8 cellular contexts compared by ENCODE assay signal in the genomic region with DNA sequence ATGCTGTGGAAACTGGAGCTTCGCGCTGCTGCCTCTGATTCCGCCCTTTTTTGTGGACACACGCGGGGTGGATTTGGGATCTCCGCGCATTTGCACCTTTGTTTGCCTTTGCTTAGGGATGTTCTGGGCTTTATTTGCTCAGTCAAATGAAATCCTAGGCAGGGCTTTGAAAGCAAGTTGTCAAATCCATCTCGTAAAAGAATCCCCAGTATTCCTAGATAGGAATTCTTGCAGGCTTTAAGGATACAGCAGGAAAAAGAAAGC. TPM values are rescaled to one million over a fixed set of nuclear protein-coding genes. Genes with fewer than 3 reads are reported as not detected.
A peak's percentile ranks its signal among the peaks of the same experiment; 100 is the strongest.
DNase-seq lines count a peak whose midpoint lies in the region; ATAC-seq, FAIRE-seq and TF ChIP-seq lines count a peak whose summit lies in the region.

No MANE protein-coding gene starts in this region.

- no peak overlapping the region for H3K23ac ChIP-seq in trophoblast cell (ENCODE audit: low read length)

- H4K8ac ChIP-seq in trophoblast cell (ENCODE audit: low read depth, low read length), result peak overlapping the region; percentile 55

- H3K4me2 ChIP-seq in DND-41 (ENCODE audit: insufficient read depth, low read length) (peak overlapping the region; percentile 82), trophoblast cell (ENCODE audit: low read length) (peak overlapping the region; percentile 76)

- H3K14ac ChIP-seq in trophoblast cell (ENCODE audit: low read length), result peak overlapping the region; percentile 25

- no peak overlapping the region for H2AK5ac ChIP-seq in trophoblast cell (ENCODE audit: low read length)

- H3K4me1 ChIP-seq in DND-41 (ENCODE audit: insufficient read depth, low read length), result peaks cover 45% of the 10 kb centered on the region
- peaks cover 18% of the 10 kb centered on the region for H3K4me1 ChIP-seq in Panc1 (ENCODE audit: control insufficient read depth, insufficient read depth, low read length)
- H3K4me1 ChIP-seq in esophagus (ENCODE audit: control insufficient read depth in 2 of 2, insufficient read depth in 2 of 2, low read length in 1 of 2), result peaks cover 0 to 2% of the 10 kb centered on the region in 2 donors
- H3K4me1 ChIP-seq in trophoblast cell (ENCODE audit: control insufficient read depth in 1 of 2, insufficient read depth in 2 of 2, low read length in 2 of 2), result peaks cover 0 to 2% of the 10 kb centered on the region in 2 experiments

- no peak for ATAC-seq in DND-41 (ENCODE audit: insufficient read depth, low read depth)
- ATAC-seq in Panc1, result no peak
- ATAC-seq in GM19397 (IDR thresholded peaks at IDR 0.05; ENCODE audit: unreplicated experiment), result no peak
- ATAC-seq in HG02759 (IDR thresholded peaks at IDR 0.05; ENCODE audit: unreplicated experiment), result no peak

- H3K27me3 ChIP-seq in DND-41 (ENCODE audit: insufficient read depth, low read length, poor library complexity) (no peaks in the 10 kb centered on the region), Panc1 (ENCODE audit: control insufficient read depth, insufficient read depth, low read length) (no peaks in the 10 kb centered on the region), esophagus (ENCODE audit: control insufficient read depth in 1 of 2, insufficient read depth in 2 of 2, low read length in 2 of 2) (no peaks in the 10 kb centered on the region), trophoblast cell (ENCODE audit: insufficient read depth, low read length) (no peaks in the 10 kb centered on the region)

- DNase-seq in DND-41, result no peak
- no peak for DNase-seq in Panc1 (ENCODE audit: low read depth, low spot score)
- no peak for DNase-seq in trophoblast cell
- no peak for DNase-seq in DMS 273 treated with DMSO at 0.1 percent for 48 hours (lab: John Stamatoyannopoulos, UW)
- no peak for DNase-seq in GM19239 (ENCODE audit: insufficient read length, low spot score)

- no peak for TF ChIP-seq CTCF in DND-41 (IDR thresholded peaks at IDR 0.05; ENCODE audit: borderline replicate concordance, extremely low read depth, low read length, poor library complexity, severe bottlenecking)
- TF ChIP-seq CTCF in Panc1 (IDR thresholded peaks at IDR 0.05), result no peak

- peak overlapping the region; percentile 29 for H4K91ac ChIP-seq in trophoblast cell (ENCODE audit: low read depth, low read length)

- peak overlapping the region; percentile 5 for H3K4ac ChIP-seq in trophoblast cell (ENCODE audit: low read depth, low read length)

- no peaks in the 10 kb centered on the region for H4K20me1 ChIP-seq in DND-41 (ENCODE audit: insufficient read depth, low read length)

- peak overlapping the region; percentile 51 to 71 for H3K4me3 ChIP-seq in DND-41 (ENCODE audit: low read depth in 1 of 2, low read length in 2 of 2)
- peak overlapping the region; percentile 64 to 89 for H3K4me3 ChIP-seq in Panc1 (ENCODE audit: low read depth in 2 of 2, low read length in 2 of 2)
- H3K4me3 ChIP-seq in esophagus (ENCODE audit: low read depth in 1 of 2, low read length in 2 of 2), result peak overlapping the region; percentile 76 to 82
- H3K4me3 ChIP-seq in trophoblast cell (ENCODE audit: low read depth, low read length), result peak overlapping the region; percentile 75

- peaks cover 44% of the 10 kb centered on the region for H3K79me2 ChIP-seq in DND-41 (ENCODE audit: insufficient read depth, low read length)
- H3K79me2 ChIP-seq in trophoblast cell (ENCODE audit: control insufficient read depth, insufficient read depth, low read length, poor library complexity), result peaks cover 4% of the 10 kb centered on the region

- intact Hi-C loops in Panc1 (cut with micrococcal nuclease; ENCODE audit: unreplicated experiment), result loop anchor here (2.0 kb wide), 1 partner anchor 287 kb away; a partner anchor contains a TSS

- H3K18ac ChIP-seq in trophoblast cell (ENCODE audit: low read length), result peak overlapping the region; percentile 39

- no peak overlapping the region for H2BK5ac ChIP-seq in trophoblast cell (ENCODE audit: low read depth, low read length, poor library complexity)

- peaks cover 8% of the 10 kb centered on the region for H3K79me1 ChIP-seq in trophoblast cell (ENCODE audit: low read length)

- H3K27ac ChIP-seq in DND-41 (ENCODE audit: low read length), result peak overlapping the region; percentile 98
- H3K27ac ChIP-seq in Panc1 (ENCODE audit: low read length), result peak overlapping the region; percentile 96
- H3K27ac ChIP-seq in esophagus (ENCODE audit: low read depth in 2 of 2, low read length in 1 of 2), result peak overlapping the region; percentile 96 to 99
- H3K27ac ChIP-seq in trophoblast cell (ENCODE audit: low read depth, low read length), result peak overlapping the region; percentile 29

- FAIRE-seq in GM19239 (lab: Jason Lieb, UNC), result no peak

- in situ Hi-C loops in Panc1 (cut with HindIII; ENCODE audit: low pct_unique_long_range_greater_than_20kb, low sequenced_read_pairs), result no loop called here

- POLR2A ChIA-PET in Panc1 (lab: Charles Lee), result no interaction called here

- CTCF ChIA-PET in Panc1 (lab: Charles Lee), result no interaction called here

- peaks cover 7% of the 10 kb centered on the region; the same call in 1 of the 2 replicates for H3K36me3 ChIP-seq in DND-41 (ENCODE audit: insufficient read depth, low read length)
- no peaks in the 10 kb centered on the region for H3K36me3 ChIP-seq in Panc1 (ENCODE audit: control insufficient read depth, insufficient read depth, low read length)
- H3K36me3 ChIP-seq in esophagus (ENCODE audit: control insufficient read depth in 2 of 2, insufficient read depth in 2 of 2, low read length in 1 of 2), result no peaks in the 10 kb centered on the region
- H3K36me3 ChIP-seq in trophoblast cell (ENCODE audit: control insufficient read depth in 1 of 2, insufficient read depth in 2 of 2, low read length in 2 of 2), result no peaks in the 10 kb centered on the region

- no peak overlapping the region for H2BK12ac ChIP-seq in trophoblast cell (ENCODE audit: low read length)

- H3K9me3 ChIP-seq in DND-41 (ENCODE audit: insufficient read depth, low read length, severe bottlenecking), result no peaks in the 10 kb centered on the region
- no peaks in the 10 kb centered on the region for H3K9me3 ChIP-seq in Panc1 (ENCODE audit: control insufficient read depth, insufficient read depth, low read depth, low read length)
- no peaks in the 10 kb centered on the region for H3K9me3 ChIP-seq in esophagus (ENCODE audit: control insufficient read depth in 2 of 2, insufficient read depth in 1 of 2, low read depth in 1 of 2, low read length in 1 of 2)
- no peaks in the 10 kb centered on the region for H3K9me3 ChIP-seq in trophoblast cell (ENCODE audit: insufficient read depth, low read depth, low read length)

- H2BK120ac ChIP-seq in trophoblast cell (ENCODE audit: insufficient read depth, low read length, poor library complexity), result no peak overlapping the region

- H3K9ac ChIP-seq in DND-41 (ENCODE audit: low read depth, low read length) (peak overlapping the region; percentile 75), trophoblast cell (ENCODE audit: low read length) (peak overlapping the region; percentile 77)

- H4K12ac ChIP-seq in trophoblast cell (ENCODE audit: low read depth, low read length), result no peak overlapping the region

- H2AFZ ChIP-seq in DND-41 (ENCODE audit: low read depth, low read length) (peak overlapping the region; percentile 93), trophoblast cell (ENCODE audit: insufficient read depth, low read length, poor library complexity) (peak overlapping the region; percentile 97)

- WGBS in esophagus, 2 donors, result 1% methylated on average over 8 of the region's 8 CpGs
- no CpG with 5 or more reads among the region's 8 CpGs for WGBS in trophoblast cell (ENCODE audit: extremely low coverage, insufficient coverage, insufficient read length)

- no TSS peak for BruUV-seq in Panc1 (replicated peaks; lab: Mats Ljungman, UMichigan)

RNA-seq across cellular contexts. Expression of a gene that starts 0.4 kb away (rescaled TPM):
- 37.6 TPM for total RNA-seq in Panc1 (2021; ENCODE audit: unreplicated experiment)
- polyA plus RNA-seq in Panc1 (2012; ENCODE audit: insufficient read length), result 15.0 TPM
- 1 to 10 TPM; 3.1 to 4.8 TPM for polyA plus RNA-seq in esophagus
- 18.2 and 18.9 TPM in 2 replicates for polyA plus RNA-seq in trophoblast cell (2013)

RNA-seq across cellular contexts. Expression of a gene that starts 1.1 kb away (rescaled TPM):
- total RNA-seq in Panc1 (2021; ENCODE audit: unreplicated experiment), result 11.3 TPM
- 5.5 TPM for polyA plus RNA-seq in Panc1 (2012; ENCODE audit: insufficient read length)
- 10 to 100 TPM; 11.1 to 14.8 TPM for polyA plus RNA-seq in esophagus
- polyA plus RNA-seq in trophoblast cell (2013), result 20.3 and 21.5 TPM in 2 replicates

Comparison
In these comparisons a context has a peak if more than half of its experiments do, and no peak if none do; other contexts are left out.
1. H3K27ac ChIP-seq: peak in every context shown above with its lines; median percentile 98 in DND-41; 98 in esophagus; 96 in Panc1; 29 in trophoblast cell.